Comparison of ENCODE assay signal across 1 cellular context in genomic region chr7:130367088-130367755, GRCh38.
TF ChIP-seq lines count a peak whose summit lies in the region.

No MANE protein-coding gene starts in this region.

TF ChIP-seq in H1, 55 proteins besides CTCF, POLR2A, EP300 and RAD21:
- TF ChIP-seq TCF12 (IDR thresholded peaks at IDR 0.05; ENCODE audit: low read depth, low read length) (no peak), RNF2 (IDR thresholded peaks at IDR 0.05; ENCODE audit: borderline replicate concordance, low read depth, low read length, missing control alignments, poor library complexity, severe bottlenecking) (no peak), SP4 (IDR thresholded peaks at IDR 0.05; ENCODE audit: low read length) (no peak), BRCA1 (IDR thresholded peaks at IDR 0.05; ENCODE audit: low read depth, low read length) (no peak), E2F6 (IDR thresholded peaks at IDR 0.05) (no peak), JUN (IDR thresholded peaks at IDR 0.05; ENCODE audit: low read depth, low read length) (no peak), SIN3A (conservative IDR thresholded peaks at IDR 0.05 in 1 of 2, IDR thresholded peaks at IDR 0.05 in 1 of 2; ENCODE audit: low read depth in 1 of 2, low read length in 2 of 2) (no peak), KDM5A (IDR thresholded peaks at IDR 0.05; ENCODE audit: low read length) (no peak), BACH1 (IDR thresholded peaks at IDR 0.05; ENCODE audit: low read length) (no peak), SAP30 (IDR thresholded peaks at IDR 0.05; ENCODE audit: insufficient read depth, insufficient replicate concordance, low read length) (no peak), TAF1 (IDR thresholded peaks at IDR 0.05; ENCODE audit: low read depth, low read length) (no peak), BCL11A (IDR thresholded peaks at IDR 0.05; ENCODE audit: low read depth in 2 of 2, low read length in 2 of 2) (no peak), RXRA (IDR thresholded peaks at IDR 0.05; ENCODE audit: insufficient read depth, low read depth, low read length) (no peak)
